In the genomic region with DNA sequence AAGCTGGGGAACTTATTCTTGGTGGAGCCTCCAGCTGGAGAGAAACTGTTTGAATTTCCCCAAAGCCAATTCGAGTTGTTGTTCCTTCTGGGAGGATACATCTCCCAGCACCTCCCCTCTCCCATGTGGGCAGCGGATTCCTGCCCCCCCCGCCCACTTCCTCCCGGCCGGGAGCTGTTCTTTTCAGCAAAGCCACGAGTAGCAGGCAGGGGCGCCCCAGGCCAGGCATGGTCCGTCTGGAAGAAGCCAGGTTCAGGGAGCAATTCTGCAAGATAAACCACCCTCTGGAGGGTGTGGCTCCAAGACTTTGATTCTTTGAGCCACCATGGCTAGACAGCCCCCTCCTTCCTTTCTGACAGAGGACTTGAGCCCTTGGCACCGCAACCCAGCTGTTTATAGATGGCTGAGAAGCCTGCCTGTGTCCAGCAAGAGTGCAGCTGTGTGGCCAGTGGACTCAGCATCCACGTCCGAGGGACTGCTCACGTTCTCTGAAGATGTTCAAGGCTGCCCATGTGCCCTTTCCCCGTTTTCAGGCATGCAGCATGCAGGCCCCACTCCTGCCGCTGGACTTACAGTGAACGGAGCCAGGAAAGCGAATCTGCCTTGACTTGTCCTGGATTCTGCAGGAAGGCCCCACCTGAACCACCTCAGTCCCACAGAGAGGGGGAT, we compare ENCODE assay signal across 8 cellular contexts.
DNase-seq lines count a peak whose midpoint lies in the region; ATAC-seq and TF ChIP-seq lines count a peak whose summit lies in the region.

No MANE protein-coding gene starts in this region.

- ATAC-seq in HG03442 (IDR thresholded peaks at IDR 0.05; ENCODE audit: unreplicated experiment): no peak

- H3K27me3 Mint-ChIP-seq in activated naive CD4-positive, alpha-beta T cell treated with anti-CD3 and anti-CD28 coated beads for 36 hours (ENCODE audit: low read depth): peaks cover 25% of the 10 kb centered on the region

- H3K4me1 Mint-ChIP-seq in activated naive CD4-positive, alpha-beta T cell treated with anti-CD3 and anti-CD28 coated beads for 36 hours (ENCODE audit: low read depth): peaks cover 4% of the 10 kb centered on the region

- H3K27ac Mint-ChIP-seq in activated naive CD4-positive, alpha-beta T cell treated with anti-CD3 and anti-CD28 coated beads for 36 hours: no peak overlapping the region

- no peaks in the 10 kb centered on the region for H3K36me3 ChIP-seq in stomach

- in situ Hi-C loops in T47D (cut with HindIII; ENCODE audit: low pct_unique_long_range_greater_than_20kb, low sequenced_read_pairs): no loop called here

- intact Hi-C loops in stomach (cut with DNase I; ENCODE audit: low total_unique reads): no loop called here
- intact Hi-C loops in activated naive CD4-positive, alpha-beta T cell treated with anti-CD3 and anti-CD28 coated beads for 36 hours (cut with micrococcal nuclease): no loop called here

- H3K4me1 ChIP-seq in stomach: peaks cover 0 to 19% (median 17%) of the 10 kb centered on the region in 4 donors

- TF ChIP-seq EP300 in stomach (IDR thresholded peaks at IDR 0.05): no peak

- H3K9me3 ChIP-seq in stomach: no peaks in the 10 kb centered on the region

- DNase-seq in HCEC 1CT: peak; percentile 59
- DNase-seq in T47D (ENCODE audit: low read depth in 1 of 2, low spot score in 1 of 2): peak; percentile 82 to 94
- DNase-seq in iPS-NIHi7 (ENCODE audit: extremely low spot score): peak; percentile 96
- no peak for DNase-seq in stomach
- DNase-seq in GDM1 (lab: John Stamatoyannopoulos, UW): no peak
- no peak for DNase-seq in erythroblast (lab: John Stamatoyannopoulos, UW)
- DNase-seq in activated naive CD4-positive, alpha-beta T cell treated with anti-CD3 and anti-CD28 coated beads for 36 hours: no peak

- peak overlapping the region; percentile 33 to 42 (median 34) for H3K4me3 ChIP-seq in stomach

- peak in 1 of 7 experiments; percentile 8 for TF ChIP-seq CTCF in stomach (IDR thresholded peaks at IDR 0.05)

- no peak overlapping the region for H3K4me3 Mint-ChIP-seq in activated naive CD4-positive, alpha-beta T cell treated with anti-CD3 and anti-CD28 coated beads for 36 hours

- peak overlapping the region in 4 of 5 donors; percentile 56 to 70 (median 66) for H3K27ac ChIP-seq in stomach

- H3K9me3 Mint-ChIP-seq in activated naive CD4-positive, alpha-beta T cell treated with anti-CD3 and anti-CD28 coated beads for 36 hours: peaks cover 3% of the 10 kb centered on the region

- CTCF ChIA-PET in activated naive CD4-positive, alpha-beta T cell treated with anti-CD3 and anti-CD28 coated beads for 36 hours (lab: Charles Lee): no interaction called here

- no peaks in the 10 kb centered on the region for H3K36me3 Mint-ChIP-seq in activated naive CD4-positive, alpha-beta T cell treated with anti-CD3 and anti-CD28 coated beads for 36 hours (ENCODE audit: low read depth)

- WGBS in stomach, 5 donors: 37 to 49% (median 43%) methylated on average over 12 to 16 of the region's 16 CpGs

- H3K27me3 ChIP-seq in stomach: no peaks in the 10 kb centered on the region

- TF ChIP-seq POLR2A in stomach (IDR thresholded peaks at IDR 0.05) (no peak), erythroblast (IDR thresholded peaks at IDR 0.05; ENCODE audit: low read length) (no peak)

Comparison
In these comparisons a context has a peak if more than half of its experiments do, and no peak if none do; other contexts are left out.
1. DNase-seq: peak in HCEC 1CT (single experiment), T47D (2 of 2) and iPS-NIHi7 (single experiment); none in stomach (single experiment), GDM1 (single experiment), erythroblast (0 of 2) and activated naive CD4-positive, alpha-beta T cell treated with anti-CD3 and anti-CD28 coated beads for 36 hours (single experiment).